14 cellular contexts compared by ENCODE assay signal in the genomic region with DNA sequence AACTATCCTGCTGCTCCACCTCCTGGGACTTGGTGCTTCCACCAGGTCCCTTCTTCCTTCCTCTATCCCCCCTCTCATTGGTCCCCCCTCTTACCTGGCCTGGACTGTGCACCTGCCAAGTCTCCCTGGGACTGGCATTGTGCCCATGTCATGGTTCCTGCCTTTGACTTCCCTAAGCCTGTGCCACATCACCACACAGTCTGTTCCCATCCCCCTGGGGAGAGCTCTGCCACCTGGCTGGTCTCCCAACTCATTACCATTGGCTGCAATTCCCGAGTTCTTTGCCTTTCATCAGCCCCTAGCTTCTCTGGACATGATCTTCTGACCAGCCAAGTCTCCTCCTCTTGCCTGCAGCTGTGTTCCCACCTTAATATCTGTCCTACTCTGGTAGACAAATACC.
DNase-seq lines count a peak whose midpoint lies in the region; ATAC-seq and TF ChIP-seq lines count a peak whose summit lies in the region.
"Had no signal": no experiment of that assay in that cellular context is flagged by ENCODE, and none has a peak within 500 bp of the region (broad histone marks: within the 10 kb centered on the region; RNA-seq: fewer than 3 reads in every experiment).

No MANE protein-coding gene starts in this region.

- H3K9me3 ChIP-seq in osteoblast (ENCODE audit: low read depth, low read length), result no peaks in the 10 kb centered on the region
- H3K9me3 ChIP-seq: Peyer's patch had no signal

- no peaks in the 10 kb centered on the region for H3K79me2 ChIP-seq in osteoblast (ENCODE audit: insufficient read depth, low read length)

- DNase-seq in DMS53 (lab: John Stamatoyannopoulos, UW) (peak; percentile 71), NCI-H2029 treated with DMSO at 0.1 percent for 48 hours (lab: John Stamatoyannopoulos, UW) (peak; percentile 90), Right ventricle myocardium inferior (ENCODE audit: missing footprints) (peak; percentile 64), osteoblast (ENCODE audit: insufficient read length, low spot score, missing footprints) (peak; percentile 45), RPMI8226 (no peak), cerebellum (ENCODE audit: low spot score) (no peak)
- DNase-seq: activated CD8-positive, alpha-beta T cell treated with anti-CD3 and anti-CD28 coated beads, Interleukin-2, amount 10 ng/mL, durations not matched to agents 7 days and 5 days; foreskin fibroblast; GOT3; mammary epithelial cell; Peyer's patch; WERI-Rb-1 had no signal

- H3K27me3 ChIP-seq in osteoblast (ENCODE audit: insufficient read depth, low read length), result peaks cover 9% of the 10 kb centered on the region
- H3K27me3 ChIP-seq: Peyer's patch had no signal

- no peak for TF ChIP-seq CTCF in osteoblast (IDR thresholded peaks at IDR 0.05; ENCODE audit: extremely low read depth, low read depth, low read length)

- no peaks in the 10 kb centered on the region for H4K20me1 ChIP-seq in osteoblast (ENCODE audit: insufficient read depth, low read length)

- no peak overlapping the region for H3K4me3 ChIP-seq in osteoblast (ENCODE audit: insufficient read depth, low read length)
- H3K4me3 ChIP-seq: Peyer's patch had no signal

- no peak overlapping the region for H3K4me2 ChIP-seq in osteoblast (ENCODE audit: insufficient read depth, low read length)

- no peaks in the 10 kb centered on the region for H3K36me3 ChIP-seq in osteoblast (ENCODE audit: insufficient read depth, low read length)
- H3K36me3 ChIP-seq: Peyer's patch, WERI-Rb-1 had no signal

- no peak overlapping the region for H2AFZ ChIP-seq in osteoblast (ENCODE audit: low read length)

- no peak overlapping the region for H3K27ac ChIP-seq in osteoblast (ENCODE audit: low read depth, low read length)
- H3K27ac ChIP-seq: Peyer's patch, WERI-Rb-1 had no signal

- intact Hi-C loops in Right ventricle myocardium inferior (cut with DNase I), result loop anchor here (2.0 to 5.0 kb wide), 2 partner anchors 116 to 173 kb away; no protein-coding TSS in a partner anchor

- H3K4me1 ChIP-seq in osteoblast (ENCODE audit: insufficient read depth, low read length), result no peaks in the 10 kb centered on the region
- H3K4me1 ChIP-seq: Peyer's patch had no signal

- ATAC-seq in Right ventricle myocardium inferior (peak; percentile 83), GM19463 (IDR thresholded peaks at IDR 0.05; ENCODE audit: unreplicated experiment) (no peak), GM19324 (IDR thresholded peaks at IDR 0.05; ENCODE audit: low FRiP score, unreplicated experiment) (no peak)
- ATAC-seq: activated CD8-positive, alpha-beta T cell treated with anti-CD3 and anti-CD28 coated beads, Interleukin-2, amount 10 ng/mL, durations not matched to agents 7 days and 5 days had no signal

Comparison
In these comparisons a context has a peak if more than half of its experiments do, and no peak if none do; other contexts are left out.
1. DNase-seq: peak in DMS53 (single experiment), NCI-H2029 treated with DMSO at 0.1 percent for 48 hours (single experiment), Right ventricle myocardium inferior (single experiment) and osteoblast (single experiment); none in RPMI8226 (single experiment) and cerebellum (single experiment).